31 cellular contexts compared by ENCODE assay signal in genomic region chr3:116233921-116234320, GRCh38.
"Had no signal": no experiment of that assay in that cellular context is flagged by ENCODE, and none has a peak within 500 bp of the region (broad histone marks: within the 10 kb centered on the region; RNA-seq: fewer than 3 reads in every experiment).

No MANE protein-coding gene starts in this region.

- H3K27me3 ChIP-seq: adrenal gland, body of pancreas, breast epithelium had no signal

- H3K4me3 ChIP-seq: adrenal gland, body of pancreas, breast epithelium, PC-9, SJSA1 had no signal

- H3K9me3 ChIP-seq: adrenal gland, body of pancreas, breast epithelium, SJSA1 had no signal

- DNase-seq: activated B cell treated with CpG ODN at 0.5 μM for 24 hours; activated CD4-positive, alpha-beta memory T cell treated with anti-CD3 and anti-CD28 coated beads for 36 hours; activated CD4-positive, alpha-beta T cell treated with anti-CD3 and anti-CD28 coated beads for 4 hours; activated CD4-positive, alpha-beta T cell treated with anti-CD3 and anti-CD28 coated beads, Interleukin-2, amount 50 U/mL, for 1 hour; activated CD4-positive, CD25-positive, alpha-beta regulatory T cell treated with anti-CD3 and anti-CD28 coated beads, Interleukin-2, amount 50 U/mL, for 72 hours; activated CD8-positive, alpha-beta memory T cell treated with anti-CD3 and anti-CD28 coated beads, Interleukin-2, amount 50 U/mL, for 4 hours; activated gamma-delta T cell treated with Interleukin-2 at 50 U/mL for 16 hours; activated naive CD4-positive, alpha-beta T cell treated with anti-CD3 and anti-CD28 coated beads for 36 hours; activated T-cell treated with anti-CD3 and anti-CD28 coated beads for 4 hours; activated T-cell treated with anti-CD3 and anti-CD28 coated beads, Interleukin-2, amount 50 U/mL, for 4 hours; adrenal gland; body of pancreas; Karpas-422; KBM-7; NCI-H1105; NCI-H1417 treated with DMSO at 0.1 percent for 48 hours; NCI-H187 treated with DMSO at 0.1 percent for 48 hours; NCI-H2081; NCI-H748 treated with DMSO at 0.1 percent for 48 hours; NK-92 treated with Interleukin-12 subunit alpha and Interleukin-12 subunit beta, amount 100 ng/mL, for 24 hours; PC-9; SHP77; SW 1271; T-helper 1 cell; T-helper 2 cell; T-helper 9 cell had no signal

- H3K4me1 ChIP-seq: adrenal gland, body of pancreas, breast epithelium, SJSA1 had no signal

- H3K27ac ChIP-seq: adrenal gland, body of pancreas, breast epithelium, PC-9, RWPE1, SJSA1, VCaP had no signal

- H3K36me3 ChIP-seq: adrenal gland, breast epithelium, SJSA1 had no signal

- ATAC-seq: activated naive CD4-positive, alpha-beta T cell treated with anti-CD3 and anti-CD28 coated beads, Interleukin-2, amount 50 U/mL, for 72 hours; activated T-cell treated with anti-CD3 and anti-CD28 coated beads, Interleukin-2, amount 50 U/mL, for 4 hours; body of pancreas had no signal
